ENCODE assay signal across 7 cellular contexts in genomic region chr1:230867119-230867902, GRCh38. TPM values are rescaled to one million over a fixed set of nuclear protein-coding genes. Genes with fewer than 3 reads are reported as not detected.
DNase-seq lines count a peak whose midpoint lies in the region; ATAC-seq lines count a peak whose summit lies in the region.

No MANE protein-coding gene starts in this region.

- H3K36me3 Mint-ChIP-seq in activated T-helper 17 cell treated with anti-CD3 and anti-CD28 coated beads, Interleukin-2, amount 50 U/mL, for 72 hours (ENCODE audit: low read depth), result no peaks in the 10 kb centered on the region

- H3K4me3 ChIP-seq in HUES48 (ENCODE audit: low read depth, low read length), result peak overlapping the region; percentile 98
- H3K4me3 ChIP-seq in iPS DF 6.9 (ENCODE audit: low read length), result peak overlapping the region; percentile 91; the same call in 1 of the 2 replicates
- H3K4me3 ChIP-seq in skin epidermis, result peak overlapping the region; percentile 70 to 98 (median 91)

- ATAC-seq in activated T-helper 17 cell treated with anti-CD3 and anti-CD28 coated beads, Interleukin-2, amount 50 U/mL, for 72 hours (replicated peaks), result peak; percentile 21
- ATAC-seq in GM21619 (IDR thresholded peaks at IDR 0.05; ENCODE audit: unreplicated experiment), result no peak
- ATAC-seq in HG02981 (IDR thresholded peaks at IDR 0.05; ENCODE audit: unreplicated experiment), result no peak

- H3K36me3 ChIP-seq in HUES48 (ENCODE audit: control insufficient read depth, insufficient read depth, low read length), result no peaks in the 10 kb centered on the region
- H3K36me3 ChIP-seq in iPS DF 6.9 (ENCODE audit: control insufficient read depth, insufficient read depth, low read length), result no peaks in the 10 kb centered on the region

- H3K27ac ChIP-seq in HUES48 (ENCODE audit: low read depth, low read length), result no peak overlapping the region
- H3K27ac ChIP-seq in iPS DF 6.9 (ENCODE audit: low read length), result no peak overlapping the region
- peak overlapping the region; percentile 41 to 97 (median 87) for H3K27ac ChIP-seq in skin epidermis

- no CpG with 5 or more reads among the region's 17 CpGs for WGBS in iPS DF 6.9 (ENCODE audit: insufficient coverage, insufficient read length)

- H3K27ac Mint-ChIP-seq in activated T-helper 17 cell treated with anti-CD3 and anti-CD28 coated beads, Interleukin-2, amount 50 U/mL, for 72 hours, result peak overlapping the region; percentile 53

- H3K27me3 ChIP-seq in HUES48 (ENCODE audit: control insufficient read depth, insufficient read depth, low read length) (peaks cover 10% of the 10 kb centered on the region), iPS DF 6.9 (ENCODE audit: control insufficient read depth, insufficient read depth, low read length) (peaks cover 3% of the 10 kb centered on the region; the same call in 1 of the 2 replicates)

- peaks cover 17% of the 10 kb centered on the region for H3K4me1 Mint-ChIP-seq in activated T-helper 17 cell treated with anti-CD3 and anti-CD28 coated beads, Interleukin-2, amount 50 U/mL, for 72 hours

- no peaks in the 10 kb centered on the region for H3K9me3 Mint-ChIP-seq in activated T-helper 17 cell treated with anti-CD3 and anti-CD28 coated beads, Interleukin-2, amount 50 U/mL, for 72 hours

- H3K4me3 Mint-ChIP-seq in activated T-helper 17 cell treated with anti-CD3 and anti-CD28 coated beads, Interleukin-2, amount 50 U/mL, for 72 hours, result peak overlapping the region; percentile 77

- H3K4me1 ChIP-seq in HUES48 (ENCODE audit: control insufficient read depth, insufficient read depth, low read length), result peaks cover 29% of the 10 kb centered on the region
- 0 out of 2 replicates have a peak, but pooled peaks cover 1% of the 10 kb centered on the region for H3K4me1 ChIP-seq in iPS DF 6.9 (ENCODE audit: control insufficient read depth, insufficient read depth, low read length)

- DNase-seq in iPS DF 6.9 (ENCODE audit: low read depth, low spot score) (no peak), T-helper 9 cell (no peak)

- H3K9me3 ChIP-seq in HUES48 (ENCODE audit: control insufficient read depth, insufficient read depth, low read length), result no peaks in the 10 kb centered on the region
- H3K9me3 ChIP-seq in iPS DF 6.9 (ENCODE audit: control insufficient read depth, insufficient read depth, low read length), result no peaks in the 10 kb centered on the region

- H3K9ac ChIP-seq in HUES48 (ENCODE audit: low read depth, low read length), result peak overlapping the region; percentile 48; the same call in 1 of the 2 replicates

- H3K27me3 Mint-ChIP-seq in activated T-helper 17 cell treated with anti-CD3 and anti-CD28 coated beads, Interleukin-2, amount 50 U/mL, for 72 hours, result peaks cover 19% of the 10 kb centered on the region

RNA-seq across cellular contexts. Expression of gene C1orf198, which starts 1.0 kb away (rescaled TPM):
- 1 to 10 TPM; 4.1 to 7.9 TPM for total RNA-seq in activated T-helper 17 cell treated with anti-CD3 and anti-CD28 coated beads, Interleukin-2, amount 50 U/mL, for 72 hours

Comparison
In these comparisons a context has a peak if more than half of its experiments do, and no peak if none do; other contexts are left out.
1. H3K27ac ChIP-seq: peak in skin epidermis (21 of 21); none in HUES48 (single experiment) and iPS DF 6.9 (single experiment).
2. Peak in every context shown above with its lines, with median percentiles within 50 percentile points of each other: H3K4me3 ChIP-seq.